Comparison of ENCODE assay signal across 10 cellular contexts in the genomic region with DNA sequence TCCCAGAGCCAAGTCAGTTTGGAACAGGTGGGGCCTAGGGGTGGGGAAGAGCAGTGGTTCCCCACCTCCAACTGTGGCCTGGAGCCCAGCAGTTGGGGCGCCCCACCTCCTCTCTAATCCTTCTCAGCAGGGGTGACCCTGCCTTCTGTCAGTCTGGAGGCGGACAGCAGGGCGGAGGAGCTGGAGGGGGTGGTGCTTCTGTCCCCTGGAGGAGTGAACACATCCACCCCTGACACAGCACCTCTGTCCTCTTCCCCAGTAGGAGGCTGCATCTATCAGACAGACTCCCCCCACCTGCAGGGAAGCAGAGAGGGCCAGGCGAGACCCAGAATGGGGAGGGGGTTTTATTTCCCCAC.
DNase-seq lines count a peak whose midpoint lies in the region; ATAC-seq and TF ChIP-seq lines count a peak whose summit lies in the region.
"Had no signal": no experiment of that assay in that cellular context is flagged by ENCODE, and none has a peak within 500 bp of the region (broad histone marks: within the 10 kb centered on the region; RNA-seq: fewer than 3 reads in every experiment).

No MANE protein-coding gene starts in this region.

- H3K9me3 Mint-ChIP-seq in activated CD4-positive, alpha-beta memory T cell treated with anti-CD3 and anti-CD28 coated beads for 36 hours: no peaks in the 10 kb centered on the region

- no peak for TF ChIP-seq POLR2A in lower leg skin (IDR thresholded peaks at IDR 0.05)
- TF ChIP-seq POLR2A in thyroid gland (IDR thresholded peaks at IDR 0.05): no peak

- peaks cover 4% of the 10 kb centered on the region for H3K36me3 Mint-ChIP-seq in activated CD4-positive, alpha-beta memory T cell treated with anti-CD3 and anti-CD28 coated beads for 36 hours

- CTCF ChIA-PET in activated CD4-positive, alpha-beta memory T cell treated with anti-CD3 and anti-CD28 coated beads for 36 hours (lab: Charles Lee): no interaction called here

- no peak for ATAC-seq in GM21447 (IDR thresholded peaks at IDR 0.05; ENCODE audit: unreplicated experiment)
- ATAC-seq: activated CD8-positive, alpha-beta memory T cell treated with anti-CD3 and anti-CD28 coated beads, Interleukin-2, amount 10 ng/mL, durations not matched to agents 7 days and 5 days had no signal

- no peaks in the 10 kb centered on the region for H3K27me3 Mint-ChIP-seq in activated CD4-positive, alpha-beta memory T cell treated with anti-CD3 and anti-CD28 coated beads for 36 hours
- H3K27me3 Mint-ChIP-seq: activated CD8-positive, alpha-beta memory T cell treated with anti-CD3 and anti-CD28 coated beads, Interleukin-2, amount 10 ng/mL, durations not matched to agents 7 days and 5 days had no signal

- POLR2A ChIA-PET in activated CD4-positive, alpha-beta memory T cell treated with anti-CD3 and anti-CD28 coated beads for 36 hours (lab: Charles Lee): no interaction called here

- no peak overlapping the region for H3K4me3 Mint-ChIP-seq in activated CD4-positive, alpha-beta memory T cell treated with anti-CD3 and anti-CD28 coated beads for 36 hours
- H3K4me3 Mint-ChIP-seq: activated CD8-positive, alpha-beta memory T cell treated with anti-CD3 and anti-CD28 coated beads, Interleukin-2, amount 10 ng/mL, durations not matched to agents 7 days and 5 days had no signal

- intact Hi-C loops in lower leg skin (cut with DNase I; ENCODE audit: low total_unique reads): no loop called here
- intact Hi-C loops in thyroid gland (cut with DNase I): loop anchor here (5.0 kb wide), 2 partner anchors 133 to 213 kb away; a partner anchor contains a TSS
- intact Hi-C loops in activated CD4-positive, alpha-beta memory T cell treated with anti-CD3 and anti-CD28 coated beads for 36 hours (cut with micrococcal nuclease): no loop called here

- peaks cover 17% of the 10 kb centered on the region for H3K4me1 Mint-ChIP-seq in activated CD4-positive, alpha-beta memory T cell treated with anti-CD3 and anti-CD28 coated beads for 36 hours (ENCODE audit: low read depth)

- 65 to 82% methylated on average over 3 to 4 of the region's 4 CpGs for WGBS in lower leg skin, 2 donors
- 80 to 100% methylated on average over 1 of the region's 4 CpGs for WGBS in thyroid gland, 2 donors

- H3K4me1 ChIP-seq in thyroid gland: peaks cover 52 to 77% of the 10 kb centered on the region in 2 donors

- H3K4me3 ChIP-seq in lower leg skin (ENCODE audit: low read depth, poor library complexity, severe bottlenecking) (no peak overlapping the region), thyroid gland (replicated peaks in 1 of 3) (no peak overlapping the region)

- H3K27ac Mint-ChIP-seq in activated CD4-positive, alpha-beta memory T cell treated with anti-CD3 and anti-CD28 coated beads for 36 hours: no peak overlapping the region
- H3K27ac Mint-ChIP-seq: activated CD8-positive, alpha-beta memory T cell treated with anti-CD3 and anti-CD28 coated beads, Interleukin-2, amount 10 ng/mL, durations not matched to agents 7 days and 5 days had no signal

- H3K36me3 ChIP-seq in thyroid gland: no peaks in the 10 kb centered on the region

- no peak for TF ChIP-seq CTCF in lower leg skin (IDR thresholded peaks at IDR 0.05)
- no peak for TF ChIP-seq CTCF in thyroid gland (IDR thresholded peaks at IDR 0.05)

- no peaks in the 10 kb centered on the region for H3K9me3 ChIP-seq in thyroid gland

- H3K27ac ChIP-seq in thyroid gland: peak overlapping the region; percentile 71 to 94 (median 86)

- DNase-seq in NCI-H146 (lab: John Stamatoyannopoulos, UW) (peak; percentile 22), NCI-H146 treated with DMSO at 0.1 percent for 48 hours (lab: John Stamatoyannopoulos, UW; ENCODE audit: unreplicated experiment) (no peak), cerebellar cortex (ENCODE audit: low spot score) (peak; percentile 56), lower leg skin (ENCODE audit: low spot score in 2 of 2) (peak; percentile 41 to 91), thyroid gland (peak in 1 of 2 donors; percentile 45), NCI-H345 (lab: John Stamatoyannopoulos, UW) (no peak)
- no peak for DNase-seq in activated CD4-positive, alpha-beta memory T cell treated with anti-CD3 and anti-CD28 coated beads for 36 hours
- DNase-seq: 8988T; activated CD8-positive, alpha-beta memory T cell treated with anti-CD3 and anti-CD28 coated beads, Interleukin-2, amount 10 ng/mL, durations not matched to agents 7 days and 5 days had no signal

- no peaks in the 10 kb centered on the region for H3K27me3 ChIP-seq in thyroid gland

Comparison
In these comparisons a context has a peak if more than half of its experiments do, and no peak if none do; other contexts are left out.
1. DNase-seq: peak in NCI-H146 (single experiment), cerebellar cortex (single experiment) and lower leg skin (2 of 2); none in NCI-H146 treated with DMSO at 0.1 percent for 48 hours (single experiment), NCI-H345 (single experiment) and activated CD4-positive, alpha-beta memory T cell treated with anti-CD3 and anti-CD28 coated beads for 36 hours (single experiment).